ENCODE assay signal across 8 cellular contexts in genomic region chr10:88991161-88991899, GRCh38. TPM values are rescaled to one million over a fixed set of nuclear protein-coding genes. Genes with fewer than 3 reads are reported as not detected.
A peak's percentile ranks its signal among the peaks of the same experiment; 100 is the strongest.
DNase-seq lines count a peak whose midpoint lies in the region; ATAC-seq, FAIRE-seq and TF ChIP-seq lines count a peak whose summit lies in the region.

No MANE protein-coding gene starts in this region.

- H3K27ac ChIP-seq in BLaER1 treated with 17β-estradiol and CSF1 and Interleukin-3, amounts not matched to agents 10 nM and 100 nM: peak overlapping the region; percentile 69 to 95 (median 79)
- peak overlapping the region; percentile 55 for H3K27ac ChIP-seq in astrocyte (ENCODE audit: low read depth, low read length)

- H4K20me1 ChIP-seq in BLaER1 treated with 17β-estradiol and CSF1 and Interleukin-3, amounts not matched to agents 10 nM and 100 nM: peaks cover 0 to 30% (median 0%) of the 10 kb centered on the region in 11 experiments; a peak in 6 of 22 replicates
- H4K20me1 ChIP-seq in astrocyte (ENCODE audit: insufficient read depth, low read length): peaks cover 22% of the 10 kb centered on the region

- peaks cover 0 to 8% (median 0%) of the 10 kb centered on the region in 11 experiments; a peak in 1 of 22 replicates for H3K36me3 ChIP-seq in BLaER1 treated with 17β-estradiol and CSF1 and Interleukin-3, amounts not matched to agents 10 nM and 100 nM
- H3K36me3 ChIP-seq in astrocyte (ENCODE audit: insufficient read depth, low read length): no peaks in the 10 kb centered on the region

- H3K4me3 ChIP-seq in BLaER1 treated with 17β-estradiol and CSF1 and Interleukin-3, amounts not matched to agents 10 nM and 100 nM: peak overlapping the region; percentile 70 to 94 (median 81)
- H3K4me3 ChIP-seq in astrocyte (ENCODE audit: insufficient read depth, low read depth, low read length) (peak overlapping the region; percentile 97), retinal pigment epithelial cell (ENCODE audit: low read length) (peak overlapping the region; percentile 87)

- FAIRE-seq in astrocyte (lab: Jason Lieb, UNC): no peak

- peaks cover 0 to 12% (median 5%) of the 10 kb centered on the region in 11 experiments; a peak in 13 of 22 replicates for H3K9me3 ChIP-seq in BLaER1 treated with 17β-estradiol and CSF1 and Interleukin-3, amounts not matched to agents 10 nM and 100 nM (replicated peaks in 1 of 11)
- no peaks in the 10 kb centered on the region for H3K9me3 ChIP-seq in astrocyte (ENCODE audit: insufficient read depth, low read depth, low read length)

- H3K27me3 ChIP-seq in BLaER1 treated with 17β-estradiol and CSF1 and Interleukin-3, amounts not matched to agents 10 nM and 100 nM: peaks cover 0 to 4% (median 0%) of the 10 kb centered on the region in 11 experiments; a peak in 1 of 22 replicates
- no peaks in the 10 kb centered on the region for H3K27me3 ChIP-seq in astrocyte (ENCODE audit: insufficient read depth, low read length)

- peaks cover 23% of the 10 kb centered on the region for H3K4me1 Mint-ChIP-seq in astrocyte (ENCODE audit: low read depth, unreplicated experiment)

- TF ChIP-seq CTCF in astrocyte (IDR thresholded peaks at IDR 0.05; ENCODE audit: insufficient read depth, low read depth, low read length) (no peak), retinal pigment epithelial cell (conservative IDR thresholded peaks at IDR 0.05; ENCODE audit: low read depth, low read length) (no peak)

- DNase-seq in HUDEP-2 (lab: John Stamatoyannopoulos, UW; ENCODE audit: unreplicated experiment in 76 of 76): peak in 52 of 76 experiments; percentile 7 to 63 (median 35)
- peak; percentile 46 for DNase-seq in T-helper 22 cell (ENCODE audit: low read depth)
- DNase-seq in astrocyte (ENCODE audit: low read depth): peak; percentile 70
- peak; percentile 19 to 55 for DNase-seq in hippocampal formation (lab: John Stamatoyannopoulos, UW)
- DNase-seq in retinal pigment epithelial cell (ENCODE audit: low read depth): no peak
- no peak for DNase-seq in NCI-H2171 (lab: John Stamatoyannopoulos, UW)

- H2AFZ ChIP-seq in astrocyte (ENCODE audit: low read depth, low read length): peak overlapping the region; percentile 81

- no peaks in the 10 kb centered on the region for H3K36me3 Mint-ChIP-seq in astrocyte (ENCODE audit: low read depth, unreplicated experiment)

- H3K4me2 ChIP-seq in BLaER1 treated with 17β-estradiol and CSF1 and Interleukin-3, amounts not matched to agents 10 nM and 100 nM: peak overlapping the region; percentile 90 to 99 (median 95)
- H3K4me2 ChIP-seq in astrocyte (ENCODE audit: low read length): peak overlapping the region; percentile 96

- no peaks in the 10 kb centered on the region for H3K9me3 Mint-ChIP-seq in astrocyte (ENCODE audit: unreplicated experiment)

- peak overlapping the region; percentile 71 to 94 (median 85) for H3K9ac ChIP-seq in BLaER1 treated with 17β-estradiol and CSF1 and Interleukin-3, amounts not matched to agents 10 nM and 100 nM
- H3K9ac ChIP-seq in astrocyte (ENCODE audit: low read length): peak overlapping the region; percentile 87

- peak; percentile 36 for ATAC-seq in GM19395 (IDR thresholded peaks at IDR 0.05; ENCODE audit: unreplicated experiment)

- peak overlapping the region; percentile 98 for H3K4me3 Mint-ChIP-seq in astrocyte (ENCODE audit: unreplicated experiment)

- H3K79me2 ChIP-seq in astrocyte (ENCODE audit: insufficient read depth, low read length): peaks cover 51% of the 10 kb centered on the region

- H3K27ac Mint-ChIP-seq in astrocyte (ENCODE audit: unreplicated experiment): peak overlapping the region; percentile 80

- H3K27me3 Mint-ChIP-seq in astrocyte (ENCODE audit: low read depth, unreplicated experiment): no peaks in the 10 kb centered on the region

- peaks cover 29 to 74% (median 46%) of the 10 kb centered on the region in 10 experiments for H3K4me1 ChIP-seq in BLaER1 treated with 17β-estradiol and CSF1 and Interleukin-3, amounts not matched to agents 10 nM and 100 nM
- peaks cover 19% of the 10 kb centered on the region for H3K4me1 ChIP-seq in astrocyte (ENCODE audit: insufficient read depth, low read length)

RNA-seq across cellular contexts. Expression of gene FAS, which starts 0.7 kb away (rescaled TPM):
- total RNA-seq in astrocyte: 32.3 and 32.6 TPM in 2 replicates

RNA-seq across cellular contexts. Expression of gene ACTA2, which starts 38.8 kb away (rescaled TPM):
- 320 and 345 TPM in 2 replicates for total RNA-seq in astrocyte

Comparison
In these comparisons a context has a peak if more than half of its experiments do, and no peak if none do; other contexts are left out.
1. DNase-seq: peak in HUDEP-2 (52 of 76), T-helper 22 cell (single experiment), astrocyte (single experiment) and hippocampal formation (2 of 2); none in retinal pigment epithelial cell (single experiment) and NCI-H2171 (single experiment).
2. Peak in every context shown above with its lines, with median percentiles within 50 percentile points of each other: H3K4me3 ChIP-seq.